12 cellular contexts compared by ENCODE assay signal in genomic region chr1:169697769-169698168, GRCh38. TPM values are rescaled to one million over a fixed set of nuclear protein-coding genes. Genes with fewer than 3 reads are reported as not detected.
A peak's percentile ranks its signal among the peaks of the same experiment; 100 is the strongest.
DNase-seq lines count a peak whose midpoint lies in the region; ATAC-seq and TF ChIP-seq lines count a peak whose summit lies in the region.
"Had no signal": no experiment of that assay in that cellular context is flagged by ENCODE, and none has a peak within 500 bp of the region (broad histone marks: within the 10 kb centered on the region; RNA-seq: fewer than 3 reads in every experiment).

No MANE protein-coding gene starts in this region.

- no peak overlapping the region for H3K4me3 ChIP-seq in PC-3 (ENCODE audit: low read length)
- H3K4me3 ChIP-seq: ascending aorta had no signal

- H3K4me2 ChIP-seq in PC-3 (ENCODE audit: low read length) = no peak overlapping the region

- ATAC-seq in HG02885 (IDR thresholded peaks at IDR 0.05; ENCODE audit: poor library complexity, unreplicated experiment) = peak; percentile 63
- no peak for ATAC-seq in GM19328 (IDR thresholded peaks at IDR 0.05; ENCODE audit: unreplicated experiment)
- ATAC-seq in PC-3 = no peak

- peaks cover 93% of the 10 kb centered on the region for H3K36me3 Mint-ChIP-seq in activated T-cell treated with anti-CD3 and anti-CD28 coated beads, Interleukin-2, amount 50 U/mL, for 24 hours (ENCODE audit: low read depth)
- H3K36me3 Mint-ChIP-seq in T-helper 2 cell treated with Interferon-gamma antibody and Interleukin-4, amounts not matched to agents 5 μg/mL and 100 μg/mL, for 36 hours (ENCODE audit: low read depth) = peaks cover 89% of the 10 kb centered on the region
- H3K36me3 Mint-ChIP-seq in stimulated activated naive CD8-positive, alpha-beta T cell treated with anti-CD3 and anti-CD28 coated beads, Interleukin-15, Interleukin-2, amounts not matched to agents 100 ng/mL and 50 ng/mL, for 24 hours (ENCODE audit: low read depth) = peaks cover 74% of the 10 kb centered on the region

- CTCF ChIA-PET in RWPE1 (lab: Yijun Ruan, JAX) (no interaction called here), PC-3 (lab: Charles Lee) (no interaction called here)

- DNase-seq in activated T-cell treated with anti-CD3 and anti-CD28 coated beads, Interleukin-2, amount 50 U/mL, for 24 hours = no peak
- DNase-seq in activated T-cell treated with anti-CD3 and anti-CD28 coated beads for 4 hours = no peak
- DNase-seq in T-helper 2 cell treated with Interferon-gamma antibody and Interleukin-4, amounts not matched to agents 5 μg/mL and 100 μg/mL, for 36 hours (ENCODE audit: low spot score) = no peak
- DNase-seq in RWPE1 (ENCODE audit: low spot score) = no peak
- DNase-seq in PC-3 = no peak
- DNase-seq: NCI-H774; nucleus accumbens; stimulated activated CD4-positive, alpha-beta T cell treated with anti-CD3 and anti-CD28 coated beads, Interleukin-4, amount 100 ng/mL, for 4 hours had no signal

- intact Hi-C loops in PC-3 (cut with micrococcal nuclease) = no loop called here

- no peak overlapping the region for H3K9ac ChIP-seq in PC-3 (ENCODE audit: low read length)

- no TSS peak for BruUV-seq in PC-3 (replicated peaks; lab: Mats Ljungman, UMichigan)

- H3K27ac ChIP-seq in RWPE1 (no peak overlapping the region), PC-3 (ENCODE audit: low read length) (no peak overlapping the region)
- H3K27ac ChIP-seq: ascending aorta had no signal

- no peaks in the 10 kb centered on the region for H3K79me2 ChIP-seq in PC-3 (ENCODE audit: low read length)

- no peaks in the 10 kb centered on the region for H3K9me2 ChIP-seq in PC-3 (replicated peaks; ENCODE audit: low read length)

- no peaks in the 10 kb centered on the region for H3K9me3 ChIP-seq in PC-3 (ENCODE audit: low read length)
- H3K9me3 ChIP-seq: ascending aorta had no signal

- no peaks in the 10 kb centered on the region for H3K27me3 Mint-ChIP-seq in activated T-cell treated with anti-CD3 and anti-CD28 coated beads, Interleukin-2, amount 50 U/mL, for 24 hours
- H3K27me3 Mint-ChIP-seq in T-helper 2 cell treated with Interferon-gamma antibody and Interleukin-4, amounts not matched to agents 5 μg/mL and 100 μg/mL, for 36 hours (ENCODE audit: low read depth) = no peaks in the 10 kb centered on the region
- no peaks in the 10 kb centered on the region for H3K27me3 Mint-ChIP-seq in stimulated activated naive CD8-positive, alpha-beta T cell treated with anti-CD3 and anti-CD28 coated beads, Interleukin-15, Interleukin-2, amounts not matched to agents 100 ng/mL and 50 ng/mL, for 24 hours

- no peaks in the 10 kb centered on the region for H3K27me3 ChIP-seq in PC-3 (ENCODE audit: low read length)
- H3K27me3 ChIP-seq: ascending aorta had no signal

- H3K36me3 ChIP-seq in PC-3 (ENCODE audit: low read depth, low read length) = no peaks in the 10 kb centered on the region
- H3K36me3 ChIP-seq: ascending aorta had no signal

- H2AFZ ChIP-seq in PC-3 (ENCODE audit: low read length) = no peak overlapping the region

- H3K4me3 Mint-ChIP-seq in activated T-cell treated with anti-CD3 and anti-CD28 coated beads, Interleukin-2, amount 50 U/mL, for 24 hours = peak overlapping the region; percentile 32
- peak overlapping the region; percentile 56 for H3K4me3 Mint-ChIP-seq in T-helper 2 cell treated with Interferon-gamma antibody and Interleukin-4, amounts not matched to agents 5 μg/mL and 100 μg/mL, for 36 hours
- peak overlapping the region; percentile 45 for H3K4me3 Mint-ChIP-seq in stimulated activated naive CD8-positive, alpha-beta T cell treated with anti-CD3 and anti-CD28 coated beads, Interleukin-15, Interleukin-2, amounts not matched to agents 100 ng/mL and 50 ng/mL, for 24 hours

- POLR2A ChIA-PET in RWPE1 (lab: Yijun Ruan, JAX; ENCODE audit: low non-redundant PET) (no interaction called here), PC-3 (lab: Charles Lee; ENCODE audit: unreplicated experiment) (no interaction called here)

- peaks cover 10% of the 10 kb centered on the region for H3K4me1 ChIP-seq in PC-3 (ENCODE audit: insufficient read depth, low read length)
- H3K4me1 ChIP-seq: ascending aorta had no signal

- no peaks in the 10 kb centered on the region for H4K20me1 ChIP-seq in PC-3 (ENCODE audit: low read length)

- peak overlapping the region; percentile 91 for H3K27ac Mint-ChIP-seq in activated T-cell treated with anti-CD3 and anti-CD28 coated beads, Interleukin-2, amount 50 U/mL, for 24 hours
- peak overlapping the region; percentile 86 for H3K27ac Mint-ChIP-seq in T-helper 2 cell treated with Interferon-gamma antibody and Interleukin-4, amounts not matched to agents 5 μg/mL and 100 μg/mL, for 36 hours
- peak overlapping the region; percentile 91 for H3K27ac Mint-ChIP-seq in stimulated activated naive CD8-positive, alpha-beta T cell treated with anti-CD3 and anti-CD28 coated beads, Interleukin-15, Interleukin-2, amounts not matched to agents 100 ng/mL and 50 ng/mL, for 24 hours

- no peaks in the 10 kb centered on the region for H3F3A ChIP-seq in PC-3 (ENCODE audit: low read length, unreplicated experiment)

- TF ChIP-seq CTCF in RWPE1 (conservative IDR thresholded peaks at IDR 0.05; ENCODE audit: low read depth) (no peak), PC-3 (conservative IDR thresholded peaks at IDR 0.05; ENCODE audit: low read depth, low read length) (no peak)

- H3K9me3 Mint-ChIP-seq in activated T-cell treated with anti-CD3 and anti-CD28 coated beads, Interleukin-2, amount 50 U/mL, for 24 hours = peaks cover 3% of the 10 kb centered on the region
- no peaks in the 10 kb centered on the region for H3K9me3 Mint-ChIP-seq in T-helper 2 cell treated with Interferon-gamma antibody and Interleukin-4, amounts not matched to agents 5 μg/mL and 100 μg/mL, for 36 hours
- H3K9me3 Mint-ChIP-seq in stimulated activated naive CD8-positive, alpha-beta T cell treated with anti-CD3 and anti-CD28 coated beads, Interleukin-15, Interleukin-2, amounts not matched to agents 100 ng/mL and 50 ng/mL, for 24 hours = no peaks in the 10 kb centered on the region

- peaks cover 96% of the 10 kb centered on the region for H3K4me1 Mint-ChIP-seq in activated T-cell treated with anti-CD3 and anti-CD28 coated beads, Interleukin-2, amount 50 U/mL, for 24 hours (ENCODE audit: low read depth)
- peaks cover 90% of the 10 kb centered on the region for H3K4me1 Mint-ChIP-seq in T-helper 2 cell treated with Interferon-gamma antibody and Interleukin-4, amounts not matched to agents 5 μg/mL and 100 μg/mL, for 36 hours (ENCODE audit: low read depth)
- peaks cover 26% of the 10 kb centered on the region for H3K4me1 Mint-ChIP-seq in stimulated activated naive CD8-positive, alpha-beta T cell treated with anti-CD3 and anti-CD28 coated beads, Interleukin-15, Interleukin-2, amounts not matched to agents 100 ng/mL and 50 ng/mL, for 24 hours (ENCODE audit: low read depth)

RNA-seq across cellular contexts. Expression of gene SELL, which starts 13.7 kb away (rescaled TPM):
- 0.69 and 1.2 TPM in 2 replicates for total RNA-seq in PC-3 (2014; rRNA removed)

RNA-seq across cellular contexts. Expression of gene SELE, which starts 36.1 kb away (rescaled TPM):
- total RNA-seq in PC-3 (2014; rRNA removed) = 0.17 TPM in 1 of 2 replicates, not detected in the other
